Comparison of ENCODE assay signal across 21 cellular contexts in the genomic region with DNA sequence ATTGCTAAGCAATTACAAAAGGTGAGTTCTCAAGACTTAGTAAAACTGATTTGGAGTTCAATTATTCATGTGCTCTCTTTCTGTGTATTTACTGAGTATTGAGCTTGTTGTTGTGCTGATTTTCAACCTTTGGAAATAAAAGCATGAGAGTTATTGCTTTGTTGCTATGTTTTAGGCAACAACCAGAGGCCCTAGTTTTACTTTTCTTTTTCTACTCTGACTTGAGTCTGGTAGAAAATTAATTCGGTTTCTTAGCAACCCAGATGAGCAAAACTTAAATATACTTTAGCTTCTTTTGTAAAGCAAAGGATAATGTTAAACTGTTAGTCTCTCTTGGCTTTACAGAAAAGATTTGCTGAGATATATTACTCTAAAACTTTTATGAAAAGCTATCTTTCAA.
DNase-seq lines count a peak whose midpoint lies in the region; ATAC-seq and TF ChIP-seq lines count a peak whose summit lies in the region.
"Had no signal": no experiment of that assay in that cellular context is flagged by ENCODE, and none has a peak within 500 bp of the region (broad histone marks: within the 10 kb centered on the region; RNA-seq: fewer than 3 reads in every experiment).

No MANE protein-coding gene starts in this region.

- TF ChIP-seq CTCF in heart right ventricle (IDR thresholded peaks at IDR 0.05) (no peak), right atrium auricular region (IDR thresholded peaks at IDR 0.05) (no peak)

- no peaks in the 10 kb centered on the region for H3K4me1 ChIP-seq in heart right ventricle
- no peaks in the 10 kb centered on the region for H3K4me1 ChIP-seq in right atrium auricular region
- H3K4me1 ChIP-seq: Caco-2 had no signal

- intact Hi-C loops in heart right ventricle (cut with DNase I): no loop called here

- H3K9me3 ChIP-seq in heart right ventricle: no peaks in the 10 kb centered on the region
- H3K9me3 ChIP-seq in right atrium auricular region: peaks cover 0 to 3% of the 10 kb centered on the region in 2 donors

- H3K36me3 ChIP-seq in heart right ventricle: no peaks in the 10 kb centered on the region
- no peaks in the 10 kb centered on the region for H3K36me3 ChIP-seq in right atrium auricular region

- H3K27ac ChIP-seq in heart right ventricle: no peak overlapping the region
- H3K27ac ChIP-seq in right atrium auricular region: no peak overlapping the region

- DNase-seq in M059J (ENCODE audit: low read depth): peak; percentile 14
- DNase-seq in superior temporal gyrus (ENCODE audit: extremely low spot score): peak; percentile 22
- DNase-seq in heart right ventricle: no peak
- DNase-seq in right atrium auricular region (ENCODE audit: low spot score): no peak
- DNase-seq in DMS79 (lab: John Stamatoyannopoulos, UW): no peak
- DNase-seq: activated CD4-positive, alpha-beta T cell treated with anti-CD3 and anti-CD28 coated beads, Interleukin-2, amount 10 ng/mL, durations not matched to agents 24 days and 14 days; activated gamma-delta T cell treated with Interleukin-2 at 50 U/mL for 16 hours; amniotic stem cell; Caco-2; effector memory CD8-positive, alpha-beta T cell; H7; immature natural killer cell; KBM-7; NCI-H1048; NCI-H2081; NCI-H510A treated with DMSO at 0.1 percent for 48 hours; posterior cingulate gyrus; stimulated activated CD4-positive, alpha-beta T cell treated with anti-CD3 and anti-CD28 coated beads, Interleukin-4, amount 100 ng/mL, for 4 hours; SW 1271 had no signal

- H3K4me3 ChIP-seq in heart right ventricle (no peak overlapping the region), right atrium auricular region (no peak overlapping the region)

- 31 to 39% methylated on average over 1 of the region's 1 CpG for WGBS in heart right ventricle, 2 donors

- H3K27me3 ChIP-seq in heart right ventricle (no peaks in the 10 kb centered on the region), right atrium auricular region (no peaks in the 10 kb centered on the region)

- peak; percentile 74 for ATAC-seq in GM19467 (IDR thresholded peaks at IDR 0.05; ENCODE audit: unreplicated experiment)
- peak; percentile 88 for ATAC-seq in HG02981 (IDR thresholded peaks at IDR 0.05; ENCODE audit: unreplicated experiment)
- no peak for ATAC-seq in heart right ventricle
- ATAC-seq: effector memory CD8-positive, alpha-beta T cell had no signal

Comparison
In these comparisons a context has a peak if more than half of its experiments do, and no peak if none do; other contexts are left out.
1. ATAC-seq: peak in GM19467 (single experiment) and HG02981 (single experiment); none in heart right ventricle (0 of 8).
2. DNase-seq: peak in M059J (single experiment) and superior temporal gyrus (single experiment); none in heart right ventricle (0 of 2), right atrium auricular region (single experiment) and DMS79 (single experiment).